In the genomic region with DNA sequence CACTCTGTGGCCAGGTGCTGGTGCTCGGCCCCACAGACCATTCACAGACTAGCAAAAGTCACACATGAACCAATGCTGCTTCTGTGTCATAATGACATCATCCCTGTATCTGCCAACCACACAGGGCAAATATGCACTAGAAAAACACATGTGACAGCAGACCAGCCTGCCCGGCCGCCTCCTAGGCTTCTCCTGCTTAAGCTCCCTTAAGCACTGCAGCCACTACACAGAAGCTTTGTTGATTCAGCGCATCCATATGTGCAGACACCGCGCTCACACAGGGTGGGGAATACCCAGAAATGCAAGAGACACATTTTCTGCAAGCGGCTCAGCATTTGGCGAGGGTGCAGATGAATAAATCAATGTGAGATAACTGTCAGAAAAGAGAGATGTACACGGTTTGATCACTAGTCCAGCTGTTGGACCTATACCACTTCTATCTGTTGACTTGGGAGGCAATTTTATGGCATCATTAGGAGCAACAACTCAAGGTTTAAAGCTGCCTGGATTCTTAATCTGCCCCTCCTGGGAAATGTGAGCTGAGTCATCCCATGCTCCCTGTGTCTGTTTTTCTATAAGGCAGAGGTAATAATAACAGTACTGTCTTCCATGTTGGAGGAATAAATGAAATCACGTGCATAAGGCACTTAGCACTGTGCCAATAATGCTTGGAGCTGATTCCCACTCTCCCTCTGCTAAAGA, we compare ENCODE assay signal across 12 cellular contexts. TPM values are rescaled to one million over a fixed set of nuclear protein-coding genes. Genes with fewer than 3 reads are reported as not detected.
DNase-seq lines count a peak whose midpoint lies in the region; TF ChIP-seq lines count a peak whose summit lies in the region.
"Had no signal": no experiment of that assay in that cellular context is flagged by ENCODE, and none has a peak within 500 bp of the region (broad histone marks: within the 10 kb centered on the region; RNA-seq: fewer than 3 reads in every experiment).

No MANE protein-coding gene starts in this region.

- WGBS in esophagus muscularis mucosa = 51% methylated on average over 10 of the region's 10 CpGs

- H3K36me3 ChIP-seq in MG63 (no peaks in the 10 kb centered on the region), esophagus muscularis mucosa (peaks cover 0 to 12% (median 0%) of the 10 kb centered on the region in 4 donors)

- H3K9me3 ChIP-seq in MG63 (no peaks in the 10 kb centered on the region), esophagus muscularis mucosa (no peaks in the 10 kb centered on the region)
- H3K9me3 ChIP-seq: heart right ventricle had no signal

- H3K4me3 ChIP-seq in MG63 (no peak overlapping the region), esophagus muscularis mucosa (no peak overlapping the region)
- H3K4me3 ChIP-seq: heart right ventricle had no signal

- in situ Hi-C loops in Caki2 (cut with HindIII; ENCODE audit: low pct_unique_long_range_greater_than_20kb, low sequenced_read_pairs) = no loop called here

- H3K4me1 ChIP-seq in esophagus muscularis mucosa = peaks cover 0 to 81% (median 71%) of the 10 kb centered on the region in 4 donors
- H3K4me1 ChIP-seq: heart right ventricle had no signal

- no peak for TF ChIP-seq CTCF in esophagus muscularis mucosa (IDR thresholded peaks at IDR 0.05)
- no peak for TF ChIP-seq CTCF in osteocyte (IDR thresholded peaks at IDR 0.05)
- TF ChIP-seq CTCF in progenitor cell of endocrine pancreas (IDR thresholded peaks at IDR 0.05; ENCODE audit: unreplicated experiment) = no peak

- intact Hi-C loops in esophagus muscularis mucosa (cut with DNase I) = no loop called here

- H3K4me3 Mint-ChIP-seq in osteocyte (ENCODE audit: unreplicated experiment) (no peak overlapping the region), progenitor cell of endocrine pancreas (ENCODE audit: low read depth) (no peak overlapping the region)
- H3K4me3 Mint-ChIP-seq: activated naive CD8-positive, alpha-beta T cell; mesothelial cell of epicardium had no signal

- H3K27me3 Mint-ChIP-seq in osteocyte (ENCODE audit: unreplicated experiment) (no peaks in the 10 kb centered on the region), progenitor cell of endocrine pancreas (peaks cover 11% of the 10 kb centered on the region)
- H3K27me3 Mint-ChIP-seq: activated naive CD8-positive, alpha-beta T cell had no signal

- H3K36me3 Mint-ChIP-seq in osteocyte (ENCODE audit: unreplicated experiment) = no peaks in the 10 kb centered on the region
- H3K36me3 Mint-ChIP-seq in progenitor cell of endocrine pancreas (ENCODE audit: insufficient read depth) = no peaks in the 10 kb centered on the region
- H3K36me3 Mint-ChIP-seq: activated naive CD8-positive, alpha-beta T cell; mesothelial cell of epicardium had no signal

- TF ChIP-seq EP300 in esophagus muscularis mucosa (IDR thresholded peaks at IDR 0.05) = no peak

- H3K4me1 Mint-ChIP-seq in osteocyte (ENCODE audit: unreplicated experiment) = no peaks in the 10 kb centered on the region
- H3K4me1 Mint-ChIP-seq in progenitor cell of endocrine pancreas (ENCODE audit: low read depth) = peaks cover 3% of the 10 kb centered on the region

- H3K27me3 ChIP-seq in MG63 = no peaks in the 10 kb centered on the region
- no peaks in the 10 kb centered on the region for H3K27me3 ChIP-seq in esophagus muscularis mucosa

- peak; percentile 39 for DNase-seq in Caki2 (ENCODE audit: low read depth)
- DNase-seq in MG63 = peak; percentile 39
- DNase-seq in esophagus muscularis mucosa (ENCODE audit: extremely low spot score) = no peak
- peak; percentile 51 for DNase-seq in osteocyte (ENCODE audit: extremely low spot score, unreplicated experiment)
- no peak for DNase-seq in progenitor cell of endocrine pancreas (ENCODE audit: low spot score, unreplicated experiment)
- DNase-seq in stimulated activated CD4-positive, alpha-beta T cell treated with anti-CD3 and anti-CD28 coated beads, Interleukin-1b, Interleukin-23, amount 100 ng/mL, for 48 hours = no peak
- DNase-seq in stimulated activated CD8-positive, alpha-beta memory T cell treated with anti-CD3 and anti-CD28 coated beads, Interleukin-4, amount 100 ng/mL, for 48 hours = no peak
- no peak for DNase-seq in NK-92 (lab: John Stamatoyannopoulos, UW; ENCODE audit: unreplicated experiment)
- DNase-seq: Calu3, heart right ventricle had no signal

- H3K27ac ChIP-seq in esophagus muscularis mucosa (replicated peaks in 1 of 4) = peak overlapping the region; percentile 71 to 95 (median 92)
- H3K27ac ChIP-seq: heart right ventricle had no signal

- H3K9me3 Mint-ChIP-seq in osteocyte (ENCODE audit: unreplicated experiment) (no peaks in the 10 kb centered on the region), progenitor cell of endocrine pancreas (ENCODE audit: low read depth) (no peaks in the 10 kb centered on the region)
- H3K9me3 Mint-ChIP-seq: mesothelial cell of epicardium had no signal

- H3K27ac Mint-ChIP-seq in osteocyte (ENCODE audit: unreplicated experiment) (no peak overlapping the region), progenitor cell of endocrine pancreas (no peak overlapping the region)
- H3K27ac Mint-ChIP-seq: activated naive CD8-positive, alpha-beta T cell; mesothelial cell of epicardium had no signal

- TF ChIP-seq POLR2A in esophagus muscularis mucosa (IDR thresholded peaks at IDR 0.05; ENCODE audit: low read depth) = no peak

RNA-seq across cellular contexts. Expression of gene CPXM2, which starts 33.4 kb away (rescaled TPM):
- total RNA-seq in Caki2 (2014; rRNA removed; shearing (Covaris generic); ENCODE audit: low replicate concordance) = not detected in 2 replicates
- total RNA-seq in MG63 (2014; rRNA removed; shearing (Covaris generic); ENCODE audit: low replicate concordance) = 0.52 and 0.92 TPM in 2 replicates
- total RNA-seq in esophagus muscularis mucosa (100 to 1,000 TPM in 2 of 4 donors, 10 to 100 TPM in 2; 56.8 to 150 (median 96.9) TPM), osteocyte (not detected in 2 replicates), progenitor cell of endocrine pancreas (0.14 and 0.18 TPM in 2 replicates)
- total RNA-seq: Calu3 had no signal

Comparison
In these comparisons a context has a peak if more than half of its experiments do, and no peak if none do; other contexts are left out.
1. DNase-seq: peak in Caki2 (single experiment), MG63 (single experiment) and osteocyte (single experiment); none in esophagus muscularis mucosa (single experiment), progenitor cell of endocrine pancreas (single experiment), stimulated activated CD4-positive, alpha-beta T cell treated with anti-CD3 and anti-CD28 coated beads, Interleukin-1b, Interleukin-23, amount 100 ng/mL, for 48 hours (single experiment), stimulated activated CD8-positive, alpha-beta memory T cell treated with anti-CD3 and anti-CD28 coated beads, Interleukin-4, amount 100 ng/mL, for 48 hours (single experiment) and NK-92 (single experiment).
2. RNA of gene CPXM2, which starts 33.4 kb away (total RNA-seq): 56.8 to 150 TPM in esophagus muscularis mucosa; 0.52 to 0.92 TPM in MG63, 0.14 to 0.18 TPM in progenitor cell of endocrine pancreas, not detected in Caki2 and not detected in osteocyte; every median in the first group is over 10 times any median in the second.